Comparison of ENCODE assay signal across 36 cellular contexts in the genomic region with DNA sequence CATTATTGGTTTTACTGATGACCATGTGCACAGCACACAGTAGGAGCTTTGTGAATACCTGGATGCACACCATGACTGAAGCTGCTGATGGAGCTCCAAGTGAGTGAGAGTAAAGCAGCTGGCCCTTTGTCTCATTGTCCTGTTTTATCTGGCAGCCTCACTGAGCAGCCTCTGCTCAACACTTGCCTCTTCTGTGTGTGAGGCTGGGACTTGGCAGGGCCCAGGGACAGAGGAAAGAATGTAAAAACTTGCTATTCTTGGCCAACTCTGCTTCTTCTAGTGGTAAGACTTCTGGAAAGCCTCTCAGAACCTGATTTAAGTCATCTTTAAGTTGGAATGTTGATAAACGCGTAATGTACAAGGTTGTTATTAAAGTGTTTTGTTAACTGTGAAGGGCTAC.
"Had no signal": no experiment of that assay in that cellular context is flagged by ENCODE, and none has a peak within 500 bp of the region (broad histone marks: within the 10 kb centered on the region; RNA-seq: fewer than 3 reads in every experiment).

No MANE protein-coding gene starts in this region.

- ATAC-seq: activated naive CD4-positive, alpha-beta T cell treated with anti-CD3 and anti-CD28 coated beads, Interleukin-2, amount 50 U/mL, for 72 hours; activated T-cell treated with anti-CD3 and anti-CD28 coated beads, Interleukin-2, amount 50 U/mL, for 4 hours; activated T-helper 17 cell treated with anti-CD3 and anti-CD28 coated beads, Interleukin-2, amount 50 U/mL, for 72 hours; left colon; naive thymus-derived CD4-positive, alpha-beta T cell; stimulated activated memory B cell treated with anti-CD40 and anti-IgM and Interleukin-4, amounts not matched to agents 10 μg/mL and 1 μg/mL and 100 μg/mL, for 72 hours; stimulated activated naive CD8-positive, alpha-beta T cell treated with anti-CD3 and anti-CD28 coated beads, Interleukin-15, amount 100 ng/mL, for 72 hours; T-helper 17 cell had no signal

- H3K27ac ChIP-seq: brain microvascular endothelial cell, epithelial cell of prostate, esophagus squamous epithelium, heart left ventricle, ovary, prostate gland, thyroid gland, upper lobe of left lung had no signal

- H3K4me3 ChIP-seq: esophagus squamous epithelium, heart left ventricle, ovary, prostate gland, smooth muscle cell, thyroid gland, upper lobe of left lung had no signal

- H3K9me3 ChIP-seq: esophagus squamous epithelium, heart left ventricle, ovary, prostate gland, thyroid gland, upper lobe of left lung had no signal

- H3K4me1 ChIP-seq: esophagus squamous epithelium, heart left ventricle, prostate gland, thyroid gland, upper lobe of left lung had no signal

- DNase-seq: activated CD4-positive, alpha-beta memory T cell treated with anti-CD3 and anti-CD28 coated beads for 36 hours; activated CD4-positive, alpha-beta T cell treated with anti-CD3 and anti-CD28 coated beads, Interleukin-2, amount 10 ng/mL, durations not matched to agents 24 days and 14 days; activated CD4-positive, CD25-positive, alpha-beta regulatory T cell treated with anti-CD3 and anti-CD28 coated beads, Interleukin-2, amount 50 U/mL, for 72 hours; activated gamma-delta T cell treated with Interleukin-2 at 50 U/mL for 16 hours; activated T-cell treated with anti-CD3 and anti-CD28 coated beads, Interleukin-2, amount 50 U/mL, for 4 hours; anterior cingulate cortex; brain microvascular endothelial cell; caudate nucleus; dermis blood vessel endothelial cell; effector CD8-positive, alpha-beta T cell; esophagus squamous epithelium; foreskin fibroblast; heart left ventricle; hypothalamus; immature natural killer cell; kidney; left colon; midbrain; naive thymus-derived CD4-positive, alpha-beta T cell; ovary; retina; stimulated activated CD4-positive, alpha-beta T cell treated with anti-CD3 and anti-CD28 coated beads, Interleukin-1b, Interleukin-23, amount 100 ng/mL, for 48 hours; stimulated activated CD4-positive, alpha-beta T cell treated with anti-CD3 and anti-CD28 coated beads, Interleukin-4, amount 100 ng/mL, for 4 hours; stimulated activated CD8-positive, alpha-beta memory T cell treated with anti-CD3 and anti-CD28 coated beads, Interleukin-4, amount 100 ng/mL, for 48 hours; stimulated activated naive CD8-positive, alpha-beta T cell treated with anti-CD3 and anti-CD28 coated beads, Interleukin-15, amount 100 ng/mL, for 72 hours; substantia nigra; T-helper 17 cell; thyroid gland; upper lobe of left lung had no signal

- H3K27me3 ChIP-seq: brain microvascular endothelial cell, esophagus squamous epithelium, ovary, thyroid gland, upper lobe of left lung had no signal

- FAIRE-seq: endometrium, kidney had no signal
